In genomic region chr7:158695726-158696452, GRCh38 we compare ENCODE assay signal across 8 cellular contexts. TPM values are rescaled to one million over a fixed set of nuclear protein-coding genes. Genes with fewer than 3 reads are reported as not detected.
DNase-seq lines count a peak whose midpoint lies in the region; ATAC-seq and TF ChIP-seq lines count a peak whose summit lies in the region.

No MANE protein-coding gene starts in this region.

- H3K4me1 ChIP-seq in GM23248 (ENCODE audit: insufficient read depth): peaks cover 8% of the 10 kb centered on the region
- peaks cover 0 to 9% (median 7%) of the 10 kb centered on the region in 4 donors for H3K4me1 ChIP-seq in esophagus muscularis mucosa

- no peaks in the 10 kb centered on the region for H4K20me1 ChIP-seq in GM23248 (ENCODE audit: insufficient read depth)

- H3K4me3 Mint-ChIP-seq in activated CD4-positive, alpha-beta memory T cell treated with anti-CD3 and anti-CD28 coated beads, Interleukin-2, amount 10 ng/mL, durations not matched to agents 7 days and 5 days: no peak overlapping the region
- peak overlapping the region; percentile 70 for H3K4me3 Mint-ChIP-seq in natural killer cell

- H3K27ac Mint-ChIP-seq in activated CD4-positive, alpha-beta memory T cell treated with anti-CD3 and anti-CD28 coated beads, Interleukin-2, amount 10 ng/mL, durations not matched to agents 7 days and 5 days: peak overlapping the region; percentile 44
- peak overlapping the region; percentile 50 to 73 for H3K27ac Mint-ChIP-seq in natural killer cell

- H3K27me3 Mint-ChIP-seq in activated CD4-positive, alpha-beta memory T cell treated with anti-CD3 and anti-CD28 coated beads, Interleukin-2, amount 10 ng/mL, durations not matched to agents 7 days and 5 days: no peaks in the 10 kb centered on the region
- H3K27me3 Mint-ChIP-seq in natural killer cell (ENCODE audit: low read depth in 2 of 2): no peaks in the 10 kb centered on the region

- no peak for TF ChIP-seq EP300 in esophagus muscularis mucosa (IDR thresholded peaks at IDR 0.05)

- peak overlapping the region; percentile 71 for H3K4me2 ChIP-seq in GM23248 (ENCODE audit: unreplicated experiment)

- POLR2A ChIA-PET in activated CD4-positive, alpha-beta memory T cell treated with anti-CD3 and anti-CD28 coated beads, Interleukin-2, amount 10 ng/mL, durations not matched to agents 7 days and 5 days (lab: Charles Lee): interaction anchor here (0.7 to 2.5 kb wide), 5 partner anchors 9 to 281 kb away, joined by 3 to 14 read pairs (median 4); partner anchors contain the start of gene NCAPG2

- peaks cover 72% of the 10 kb centered on the region for H3K36me3 Mint-ChIP-seq in activated CD4-positive, alpha-beta memory T cell treated with anti-CD3 and anti-CD28 coated beads, Interleukin-2, amount 10 ng/mL, durations not matched to agents 7 days and 5 days (ENCODE audit: low read depth)
- H3K36me3 Mint-ChIP-seq in natural killer cell: no peaks in the 10 kb centered on the region

- CTCF ChIA-PET in activated CD4-positive, alpha-beta memory T cell treated with anti-CD3 and anti-CD28 coated beads, Interleukin-2, amount 10 ng/mL, durations not matched to agents 7 days and 5 days (lab: Charles Lee): interaction anchor here (1.2 to 2.2 kb wide), 5 partner anchors 38 to 281 kb away, joined by 3 to 14 read pairs (median 4); no protein-coding TSS in a partner anchor

- peak overlapping the region; percentile 83 for H2AFZ ChIP-seq in GM23248

- peak overlapping the region; percentile 37 for H3K9ac ChIP-seq in GM23248

- in situ Hi-C loops in GM23248 (cut with MboI): no loop called here

- H3K9me3 Mint-ChIP-seq in activated CD4-positive, alpha-beta memory T cell treated with anti-CD3 and anti-CD28 coated beads, Interleukin-2, amount 10 ng/mL, durations not matched to agents 7 days and 5 days: no peaks in the 10 kb centered on the region
- H3K9me3 Mint-ChIP-seq in natural killer cell: no peaks in the 10 kb centered on the region

- H3K9me3 ChIP-seq in GM23248 (ENCODE audit: low read depth) (no peaks in the 10 kb centered on the region), esophagus muscularis mucosa (no peaks in the 10 kb centered on the region)

- H3K4me3 ChIP-seq in GM23248: peak overlapping the region; percentile 33
- H3K4me3 ChIP-seq in esophagus muscularis mucosa: peak overlapping the region in 1 of 4 donors; percentile 2

- H3K27me3 ChIP-seq in GM23248 (replicated peaks; ENCODE audit: insufficient read depth) (no peaks in the 10 kb centered on the region), esophagus muscularis mucosa (no peaks in the 10 kb centered on the region)

- H3F3A ChIP-seq in GM23248 (ENCODE audit: insufficient read depth): no peaks in the 10 kb centered on the region

- intact Hi-C loops in esophagus muscularis mucosa (cut with DNase I) (no loop called here), natural killer cell (cut with micrococcal nuclease) (loop anchor here (1.0 kb wide), 1 partner anchor 281 kb away; no protein-coding TSS in a partner anchor)

- H3K79me2 ChIP-seq in GM23248 (ENCODE audit: insufficient read depth): peaks cover 57% of the 10 kb centered on the region

- ATAC-seq in natural killer cell (peak; percentile 88 to 98 (median 97)), HG03439 (IDR thresholded peaks at IDR 0.05; ENCODE audit: unreplicated experiment) (no peak)

- peaks cover 59% of the 10 kb centered on the region for H3K4me1 Mint-ChIP-seq in activated CD4-positive, alpha-beta memory T cell treated with anti-CD3 and anti-CD28 coated beads, Interleukin-2, amount 10 ng/mL, durations not matched to agents 7 days and 5 days
- H3K4me1 Mint-ChIP-seq in natural killer cell: peaks cover 15 to 17% of the 10 kb centered on the region in 2 donors

- H3K27ac ChIP-seq in GM23248: no peak overlapping the region
- H3K27ac ChIP-seq in esophagus muscularis mucosa (replicated peaks in 1 of 4): peak overlapping the region in 2 of 4 donors; percentile 2 to 30

- no peak for TF ChIP-seq POLR2A in esophagus muscularis mucosa (IDR thresholded peaks at IDR 0.05; ENCODE audit: low read depth)

- DNase-seq in activated T-cell treated with anti-CD3 and anti-CD28 coated beads for 1 hour (ENCODE audit: low read depth): peak; percentile 19
- DNase-seq in activated T-cell treated with anti-CD3 and anti-CD28 coated beads, Interleukin-2, amount 50 U/mL, for 48 hours: no peak
- peak; percentile 87 for DNase-seq in GM23248
- peak; percentile 16 for DNase-seq in NCI-H1694 (lab: John Stamatoyannopoulos, UW)
- peak; percentile 48 for DNase-seq in activated CD4-positive, alpha-beta memory T cell treated with anti-CD3 and anti-CD28 coated beads, Interleukin-2, amount 10 ng/mL, durations not matched to agents 7 days and 5 days
- no peak for DNase-seq in esophagus muscularis mucosa (ENCODE audit: extremely low spot score)
- no peak for DNase-seq in natural killer cell

- H3K9me2 ChIP-seq in GM23248 (ENCODE audit: insufficient read depth): no peaks in the 10 kb centered on the region

- 58 to 63% methylated on average over 10 of the region's 10 CpGs for WGBS in GM23248 (ENCODE audit: low coverage in 1 of 2, low lambda C conversion rate in 2 of 2, missing lambda C conversion rate in 2 of 2), 2 experiments
- 59% methylated on average over 10 of the region's 10 CpGs for WGBS in esophagus muscularis mucosa

- H3K36me3 ChIP-seq in GM23248 (ENCODE audit: low read depth) (no peaks in the 10 kb centered on the region), esophagus muscularis mucosa (peaks cover 0 to 6% (median 0%) of the 10 kb centered on the region in 4 donors)

- peak; percentile 53 to 79 (median 78) for TF ChIP-seq CTCF in esophagus muscularis mucosa (IDR thresholded peaks at IDR 0.05)
- TF ChIP-seq CTCF in natural killer cell (IDR thresholded peaks at IDR 0.05): peak; percentile 48

RNA-seq across cellular contexts. Expression of gene NCAPG2, which starts 8.7 kb away (rescaled TPM):
- total RNA-seq in GM23248 (2014; rRNA removed; shearing (Covaris generic)): 15.6 and 15.7 TPM in 2 replicates
- polyA plus RNA-seq in GM23248 (2016; fragmentation: Nextera tagmentation; extraction: Ambion mirVana): 15.7 and 17.3 TPM in 2 replicates
- total RNA-seq in activated CD4-positive, alpha-beta memory T cell treated with anti-CD3 and anti-CD28 coated beads, Interleukin-2, amount 10 ng/mL, durations not matched to agents 7 days and 5 days: 100 to 1,000 TPM; 151 TPM
- total RNA-seq in esophagus muscularis mucosa (1 to 10 TPM; 4.2 to 6.2 (median 4.4) TPM), natural killer cell (10 to 100 TPM in 2 of 3 donors, 1 to 10 TPM in 1; 8.8 to 14.8 (median 14.1) TPM)

Comparison
In these comparisons a context has a peak if more than half of its experiments do, and no peak if none do; other contexts are left out.
1. DNase-seq: peak in activated T-cell treated with anti-CD3 and anti-CD28 coated beads for 1 hour (single experiment), GM23248 (single experiment), NCI-H1694 (single experiment) and activated CD4-positive, alpha-beta memory T cell treated with anti-CD3 and anti-CD28 coated beads, Interleukin-2, amount 10 ng/mL, durations not matched to agents 7 days and 5 days (single experiment); none in activated T-cell treated with anti-CD3 and anti-CD28 coated beads, Interleukin-2, amount 50 U/mL, for 48 hours (0 of 2), esophagus muscularis mucosa (single experiment) and natural killer cell (single experiment).